In the genomic region with DNA sequence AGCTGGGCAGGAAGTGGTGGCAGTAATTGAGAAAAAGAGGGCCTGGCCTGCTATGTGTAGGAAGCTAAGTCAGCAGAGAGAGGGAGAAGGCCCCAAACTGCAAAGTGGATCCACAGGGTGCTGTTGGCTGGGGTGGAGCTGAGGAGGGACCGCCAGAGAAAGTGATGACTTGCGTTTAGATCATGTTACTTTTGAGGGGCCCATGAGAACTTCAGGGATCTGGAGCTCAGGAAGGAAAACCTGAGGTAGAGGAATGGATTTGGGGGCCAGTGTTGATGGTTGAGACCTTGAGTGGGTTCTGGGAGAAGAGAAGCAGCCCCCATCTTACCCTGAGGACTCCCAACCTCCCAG, we compare ENCODE assay signal across 1 cellular context.
A peak's percentile ranks its signal among the peaks of the same experiment; 100 is the strongest.
TF ChIP-seq lines count a peak whose summit lies in the region.

No MANE protein-coding gene starts in this region.

TF ChIP-seq in K562, 482 proteins besides CTCF, POLR2A, EP300 and RAD21 (continued from another document):
- TF ChIP-seq, protein P1, sequence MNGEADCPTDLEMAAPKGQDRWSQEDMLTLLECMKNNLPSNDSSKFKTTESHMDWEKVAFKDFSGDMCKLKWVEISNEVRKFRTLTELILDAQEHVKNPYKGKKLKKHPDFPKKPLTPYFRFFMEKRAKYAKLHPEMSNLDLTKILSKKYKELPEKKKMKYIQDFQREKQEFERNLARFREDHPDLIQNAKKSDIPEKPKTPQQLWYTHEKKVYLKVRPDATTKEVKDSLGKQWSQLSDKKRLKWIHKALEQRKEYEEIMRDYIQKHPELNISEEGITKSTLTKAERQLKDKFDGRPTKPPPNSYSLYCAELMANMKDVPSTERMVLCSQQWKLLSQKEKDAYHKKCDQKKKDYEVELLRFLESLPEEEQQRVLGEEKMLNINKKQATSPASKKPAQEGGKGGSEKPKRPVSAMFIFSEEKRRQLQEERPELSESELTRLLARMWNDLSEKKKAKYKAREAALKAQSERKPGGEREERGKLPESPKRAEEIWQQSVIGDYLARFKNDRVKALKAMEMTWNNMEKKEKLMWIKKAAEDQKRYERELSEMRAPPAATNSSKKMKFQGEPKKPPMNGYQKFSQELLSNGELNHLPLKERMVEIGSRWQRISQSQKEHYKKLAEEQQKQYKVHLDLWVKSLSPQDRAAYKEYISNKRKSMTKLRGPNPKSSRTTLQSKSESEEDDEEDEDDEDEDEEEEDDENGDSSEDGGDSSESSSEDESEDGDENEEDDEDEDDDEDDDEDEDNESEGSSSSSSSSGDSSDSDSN (IDR thresholded peaks at IDR 0.05; ENCODE audit: borderline replicate concordance in 1 of 2, low read depth in 2 of 2, low read length in 2 of 2): no peak
- TF ChIP-seq FIP1L1 (IDR thresholded peaks at IDR 0.05; ENCODE audit: low read depth, low read length, poor library complexity, severe bottlenecking) (no peak), ZNF316 (IDR thresholded peaks at IDR 0.05) (peak; percentile 93), HDAC1 (IDR thresholded peaks at IDR 0.05) (no peak), ZNF174 (CRISPR knock-in tag; IDR thresholded peaks at IDR 0.05) (no peak), KDM2B (CRISPR knock-in tag; IDR thresholded peaks at IDR 0.05) (no peak), FOS (IDR thresholded peaks at IDR 0.05; ENCODE audit: extremely low read depth, insufficient read length) (no peak), YBX1 (IDR thresholded peaks at IDR 0.05) (no peak), ZFX (CRISPR knock-in tag; IDR thresholded peaks at IDR 0.05) (peak; percentile 51; the same call in 1 of the 2 replicates), SRSF3 (IDR thresholded peaks at IDR 0.05; ENCODE audit: insufficient read depth, low read length) (no peak), MECOM (CRISPR knock-in tag; IDR thresholded peaks at IDR 0.05) (no peak), CAMTA2 (CRISPR knock-in tag; conservative IDR thresholded peaks at IDR 0.05) (no peak), MAFK (IDR thresholded peaks at IDR 0.05; ENCODE audit: low read length) (peak; percentile 47; the same call in 1 of the 2 replicates), C11orf30 (IDR thresholded peaks at IDR 0.05; ENCODE audit: low read depth) (peak; percentile 90), NFE2 (IDR thresholded peaks at IDR 0.05; ENCODE audit: low read depth) (peak; percentile 33), ZKSCAN1 (IDR thresholded peaks at IDR 0.05; ENCODE audit: low read depth, low read length) (no peak), PPARD (CRISPR knock-in tag; IDR thresholded peaks at IDR 0.05) (0 out of 2 replicates have a peak, but pooled peaks have one; percentile 26), MBD2 (IDR thresholded peaks at IDR 0.05; ENCODE audit: borderline replicate concordance, low read depth) (no peak), ZNF445 (CRISPR knock-in tag; IDR thresholded peaks at IDR 0.05; ENCODE audit: low read depth) (no peak), PTRF (tag; IDR thresholded peaks at IDR 0.05) (no peak), CHD4 (IDR thresholded peaks at IDR 0.05; ENCODE audit: insufficient read depth, insufficient replicate concordance, low read depth, low read length, poor library complexity, severe bottlenecking) (no peak), SAFB (IDR thresholded peaks at IDR 0.05; ENCODE audit: borderline replicate concordance, low read depth, low read length) (no peak), STAG1 (CRISPR knock-in tag; IDR thresholded peaks at IDR 0.05; ENCODE audit: borderline replicate concordance) (no peak), RBM14 (IDR thresholded peaks at IDR 0.05; ENCODE audit: borderline replicate concordance, insufficient read depth, low read depth, low read length) (no peak), ZNF644 (tag; IDR thresholded peaks at IDR 0.05; ENCODE audit: low read depth) (0 out of 2 replicates have a peak, but pooled peaks have one; percentile 6), DACH1 (IDR thresholded peaks at IDR 0.05; ENCODE audit: partially characterized antibody) (no peak), BMI1 (IDR thresholded peaks at IDR 0.05; ENCODE audit: low read length) (no peak), SMAD3 (CRISPR knock-in tag; conservative IDR thresholded peaks at IDR 0.05) (no peak), ZNF175 (CRISPR knock-in tag; IDR thresholded peaks at IDR 0.05; ENCODE audit: low read depth) (no peak), TCF7 (IDR thresholded peaks at IDR 0.05; ENCODE audit: borderline replicate concordance) (no peak), CREM (IDR thresholded peaks at IDR 0.05; ENCODE audit: low read depth) (no peak), LCOR (CRISPR knock-in tag; IDR thresholded peaks at IDR 0.05) (0 out of 2 replicates have a peak, but pooled peaks have one; percentile 15), PHTF2 (CRISPR knock-in tag; IDR thresholded peaks at IDR 0.05) (no peak), ETV5 (CRISPR knock-in tag; IDR thresholded peaks at IDR 0.05; ENCODE audit: low read depth) (peak; percentile 8; the same call in 1 of the 2 replicates), KLF16 (IDR thresholded peaks at IDR 0.05) (no peak), TSC22D4 (tag; IDR thresholded peaks at IDR 0.05) (no peak), CCAR2 (IDR thresholded peaks at IDR 0.05; ENCODE audit: low read depth, low read length) (no peak), CTBP1 (IDR thresholded peaks at IDR 0.05; ENCODE audit: borderline replicate concordance) (no peak), DMBX1 (CRISPR knock-in tag; IDR thresholded peaks at IDR 0.05; ENCODE audit: borderline replicate concordance) (0 out of 2 replicates have a peak, but pooled peaks have one; percentile 5), TBL1XR1 (IDR thresholded peaks at IDR 0.05; ENCODE audit: low read length in 2 of 2) (0 out of 4 replicates have a peak, but pooled peaks of 1 of the 2 experiments have one; percentile 35), HIVEP1 (CRISPR knock-in tag; IDR thresholded peaks at IDR 0.05) (no peak), ATF7 (IDR thresholded peaks at IDR 0.05) (no peak), NCOA1 (IDR thresholded peaks at IDR 0.05; ENCODE audit: low read depth) (no peak), ZNF561 (CRISPR knock-in tag; conservative IDR thresholded peaks at IDR 0.05) (no peak)
- TF ChIP-seq, protein P2, sequence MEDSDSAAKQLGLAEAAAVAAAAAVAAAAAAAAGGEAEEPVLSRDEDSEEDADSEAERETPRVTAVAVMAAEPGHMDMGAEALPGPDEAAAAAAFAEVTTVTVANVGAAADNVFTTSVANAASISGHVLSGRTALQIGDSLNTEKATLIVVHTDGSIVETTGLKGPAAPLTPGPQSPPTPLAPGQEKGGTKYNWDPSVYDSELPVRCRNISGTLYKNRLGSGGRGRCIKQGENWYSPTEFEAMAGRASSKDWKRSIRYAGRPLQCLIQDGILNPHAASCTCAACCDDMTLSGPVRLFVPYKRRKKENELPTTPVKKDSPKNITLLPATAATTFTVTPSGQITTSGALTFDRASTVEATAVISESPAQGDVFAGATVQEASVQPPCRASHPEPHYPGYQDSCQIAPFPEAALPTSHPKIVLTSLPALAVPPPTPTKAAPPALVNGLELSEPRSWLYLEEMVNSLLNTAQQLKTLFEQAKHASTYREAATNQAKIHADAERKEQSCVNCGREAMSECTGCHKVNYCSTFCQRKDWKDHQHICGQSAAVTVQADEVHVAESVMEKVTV (CRISPR knock-in tag; IDR thresholded peaks at IDR 0.05): no peak
- TF ChIP-seq, protein P3, sequence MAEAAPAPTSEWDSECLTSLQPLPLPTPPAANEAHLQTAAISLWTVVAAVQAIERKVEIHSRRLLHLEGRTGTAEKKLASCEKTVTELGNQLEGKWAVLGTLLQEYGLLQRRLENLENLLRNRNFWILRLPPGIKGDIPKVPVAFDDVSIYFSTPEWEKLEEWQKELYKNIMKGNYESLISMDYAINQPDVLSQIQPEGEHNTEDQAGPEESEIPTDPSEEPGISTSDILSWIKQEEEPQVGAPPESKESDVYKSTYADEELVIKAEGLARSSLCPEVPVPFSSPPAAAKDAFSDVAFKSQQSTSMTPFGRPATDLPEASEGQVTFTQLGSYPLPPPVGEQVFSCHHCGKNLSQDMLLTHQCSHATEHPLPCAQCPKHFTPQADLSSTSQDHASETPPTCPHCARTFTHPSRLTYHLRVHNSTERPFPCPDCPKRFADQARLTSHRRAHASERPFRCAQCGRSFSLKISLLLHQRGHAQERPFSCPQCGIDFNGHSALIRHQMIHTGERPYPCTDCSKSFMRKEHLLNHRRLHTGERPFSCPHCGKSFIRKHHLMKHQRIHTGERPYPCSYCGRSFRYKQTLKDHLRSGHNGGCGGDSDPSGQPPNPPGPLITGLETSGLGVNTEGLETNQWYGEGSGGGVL (CRISPR knock-in tag; IDR thresholded peaks at IDR 0.05): no peak
- TF ChIP-seq, protein P4, sequence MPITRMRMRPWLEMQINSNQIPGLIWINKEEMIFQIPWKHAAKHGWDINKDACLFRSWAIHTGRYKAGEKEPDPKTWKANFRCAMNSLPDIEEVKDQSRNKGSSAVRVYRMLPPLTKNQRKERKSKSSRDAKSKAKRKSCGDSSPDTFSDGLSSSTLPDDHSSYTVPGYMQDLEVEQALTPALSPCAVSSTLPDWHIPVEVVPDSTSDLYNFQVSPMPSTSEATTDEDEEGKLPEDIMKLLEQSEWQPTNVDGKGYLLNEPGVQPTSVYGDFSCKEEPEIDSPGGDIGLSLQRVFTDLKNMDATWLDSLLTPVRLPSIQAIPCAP (CRISPR knock-in tag; IDR thresholded peaks at IDR 0.05; ENCODE audit: borderline replicate concordance): no peak
- TF ChIP-seq, protein P5, sequence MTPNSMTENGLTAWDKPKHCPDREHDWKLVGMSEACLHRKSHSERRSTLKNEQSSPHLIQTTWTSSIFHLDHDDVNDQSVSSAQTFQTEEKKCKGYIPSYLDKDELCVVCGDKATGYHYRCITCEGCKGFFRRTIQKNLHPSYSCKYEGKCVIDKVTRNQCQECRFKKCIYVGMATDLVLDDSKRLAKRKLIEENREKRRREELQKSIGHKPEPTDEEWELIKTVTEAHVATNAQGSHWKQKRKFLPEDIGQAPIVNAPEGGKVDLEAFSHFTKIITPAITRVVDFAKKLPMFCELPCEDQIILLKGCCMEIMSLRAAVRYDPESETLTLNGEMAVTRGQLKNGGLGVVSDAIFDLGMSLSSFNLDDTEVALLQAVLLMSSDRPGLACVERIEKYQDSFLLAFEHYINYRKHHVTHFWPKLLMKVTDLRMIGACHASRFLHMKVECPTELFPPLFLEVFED (CRISPR knock-in tag; conservative IDR thresholded peaks at IDR 0.05): 0 out of 2 replicates have a peak, but pooled peaks have one; percentile 15
- TF ChIP-seq, protein P6, sequence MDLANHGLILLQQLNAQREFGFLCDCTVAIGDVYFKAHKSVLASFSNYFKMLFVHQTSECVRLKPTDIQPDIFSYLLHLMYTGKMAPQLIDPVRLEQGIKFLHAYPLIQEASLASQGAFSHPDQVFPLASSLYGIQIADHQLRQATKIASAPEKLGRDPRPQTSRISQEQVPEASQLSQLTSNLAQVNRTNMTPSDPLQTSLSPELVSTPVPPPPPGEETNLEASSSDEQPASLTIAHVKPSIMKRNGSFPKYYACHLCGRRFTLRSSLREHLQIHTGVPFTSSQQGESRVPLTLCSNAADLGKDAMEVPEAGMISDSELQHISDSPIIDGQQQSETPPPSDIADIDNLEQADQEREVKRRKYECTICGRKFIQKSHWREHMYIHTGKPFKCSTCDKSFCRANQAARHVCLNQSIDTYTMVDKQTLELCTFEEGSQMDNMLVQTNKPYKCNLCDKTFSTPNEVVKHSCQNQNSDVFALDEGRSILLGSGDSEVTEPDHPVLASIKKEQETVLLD (IDR thresholded peaks at IDR 0.05): no peak
- TF ChIP-seq, protein P7, sequence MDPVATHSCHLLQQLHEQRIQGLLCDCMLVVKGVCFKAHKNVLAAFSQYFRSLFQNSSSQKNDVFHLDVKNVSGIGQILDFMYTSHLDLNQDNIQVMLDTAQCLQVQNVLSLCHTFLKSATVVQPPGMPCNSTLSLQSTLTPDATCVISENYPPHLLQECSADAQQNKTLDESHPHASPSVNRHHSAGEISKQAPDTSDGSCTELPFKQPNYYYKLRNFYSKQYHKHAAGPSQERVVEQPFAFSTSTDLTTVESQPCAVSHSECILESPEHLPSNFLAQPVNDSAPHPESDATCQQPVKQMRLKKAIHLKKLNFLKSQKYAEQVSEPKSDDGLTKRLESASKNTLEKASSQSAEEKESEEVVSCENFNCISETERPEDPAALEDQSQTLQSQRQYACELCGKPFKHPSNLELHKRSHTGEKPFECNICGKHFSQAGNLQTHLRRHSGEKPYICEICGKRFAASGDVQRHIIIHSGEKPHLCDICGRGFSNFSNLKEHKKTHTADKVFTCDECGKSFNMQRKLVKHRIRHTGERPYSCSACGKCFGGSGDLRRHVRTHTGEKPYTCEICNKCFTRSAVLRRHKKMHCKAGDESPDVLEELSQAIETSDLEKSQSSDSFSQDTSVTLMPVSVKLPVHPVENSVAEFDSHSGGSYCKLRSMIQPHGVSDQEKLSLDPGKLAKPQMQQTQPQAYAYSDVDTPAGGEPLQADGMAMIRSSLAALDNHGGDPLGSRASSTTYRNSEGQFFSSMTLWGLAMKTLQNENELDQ (CRISPR knock-in tag; IDR thresholded peaks at IDR 0.05; ENCODE audit: borderline replicate concordance): no peak
- TF ChIP-seq, protein P8, sequence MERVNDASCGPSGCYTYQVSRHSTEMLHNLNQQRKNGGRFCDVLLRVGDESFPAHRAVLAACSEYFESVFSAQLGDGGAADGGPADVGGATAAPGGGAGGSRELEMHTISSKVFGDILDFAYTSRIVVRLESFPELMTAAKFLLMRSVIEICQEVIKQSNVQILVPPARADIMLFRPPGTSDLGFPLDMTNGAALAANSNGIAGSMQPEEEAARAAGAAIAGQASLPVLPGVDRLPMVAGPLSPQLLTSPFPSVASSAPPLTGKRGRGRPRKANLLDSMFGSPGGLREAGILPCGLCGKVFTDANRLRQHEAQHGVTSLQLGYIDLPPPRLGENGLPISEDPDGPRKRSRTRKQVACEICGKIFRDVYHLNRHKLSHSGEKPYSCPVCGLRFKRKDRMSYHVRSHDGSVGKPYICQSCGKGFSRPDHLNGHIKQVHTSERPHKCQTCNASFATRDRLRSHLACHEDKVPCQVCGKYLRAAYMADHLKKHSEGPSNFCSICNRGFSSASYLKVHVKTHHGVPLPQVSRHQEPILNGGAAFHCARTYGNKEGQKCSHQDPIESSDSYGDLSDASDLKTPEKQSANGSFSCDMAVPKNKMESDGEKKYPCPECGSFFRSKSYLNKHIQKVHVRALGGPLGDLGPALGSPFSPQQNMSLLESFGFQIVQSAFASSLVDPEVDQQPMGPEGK (CRISPR knock-in tag; IDR thresholded peaks at IDR 0.05; ENCODE audit: borderline replicate concordance): no peak
- TF ChIP-seq, protein P9, sequence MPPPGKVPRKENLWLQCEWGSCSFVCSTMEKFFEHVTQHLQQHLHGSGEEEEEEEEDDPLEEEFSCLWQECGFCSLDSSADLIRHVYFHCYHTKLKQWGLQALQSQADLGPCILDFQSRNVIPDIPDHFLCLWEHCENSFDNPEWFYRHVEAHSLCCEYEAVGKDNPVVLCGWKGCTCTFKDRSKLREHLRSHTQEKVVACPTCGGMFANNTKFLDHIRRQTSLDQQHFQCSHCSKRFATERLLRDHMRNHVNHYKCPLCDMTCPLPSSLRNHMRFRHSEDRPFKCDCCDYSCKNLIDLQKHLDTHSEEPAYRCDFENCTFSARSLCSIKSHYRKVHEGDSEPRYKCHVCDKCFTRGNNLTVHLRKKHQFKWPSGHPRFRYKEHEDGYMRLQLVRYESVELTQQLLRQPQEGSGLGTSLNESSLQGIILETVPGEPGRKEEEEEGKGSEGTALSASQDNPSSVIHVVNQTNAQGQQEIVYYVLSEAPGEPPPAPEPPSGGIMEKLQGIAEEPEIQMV (tag; conservative IDR thresholded peaks at IDR 0.05; ENCODE audit: low read depth): no peak
- TF ChIP-seq, protein P10, sequence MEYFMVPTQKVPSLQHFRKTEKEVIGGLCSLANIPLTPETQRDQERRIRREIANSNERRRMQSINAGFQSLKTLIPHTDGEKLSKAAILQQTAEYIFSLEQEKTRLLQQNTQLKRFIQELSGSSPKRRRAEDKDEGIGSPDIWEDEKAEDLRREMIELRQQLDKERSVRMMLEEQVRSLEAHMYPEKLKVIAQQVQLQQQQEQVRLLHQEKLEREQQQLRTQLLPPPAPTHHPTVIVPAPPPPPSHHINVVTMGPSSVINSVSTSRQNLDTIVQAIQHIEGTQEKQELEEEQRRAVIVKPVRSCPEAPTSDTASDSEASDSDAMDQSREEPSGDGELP (CRISPR knock-in tag; IDR thresholded peaks at IDR 0.05; ENCODE audit: borderline replicate concordance): no peak
